In genomic region chr3:129404610-129405009, GRCh38 we compare ENCODE assay signal across 20 cellular contexts. TPM values are rescaled to one million over a fixed set of nuclear protein-coding genes. Genes with fewer than 3 reads are reported as not detected.
DNase-seq lines count a peak whose midpoint lies in the region; ATAC-seq, FAIRE-seq and TF ChIP-seq lines count a peak whose summit lies in the region.
"Had no signal": no experiment of that assay in that cellular context is flagged by ENCODE, and none has a peak within 500 bp of the region (broad histone marks: within the 10 kb centered on the region; RNA-seq: fewer than 3 reads in every experiment).

No MANE protein-coding gene starts in this region.

- DNase-seq in GM20000 (ENCODE audit: low spot score) (peak; percentile 26), GM12878 (ENCODE audit: low read depth, low spot score) (no peak), cardiac septum (ENCODE audit: low spot score) (no peak), spleen (no peak), AG08396 (ENCODE audit: low spot score) (no peak)
- DNase-seq: DMS79; H7; HFFc6; MV-4-11; NCI-H187 treated with DMSO at 0.1 percent for 48 hours; NCI-H226; NCI-H524; NK-92 treated with Interleukin-12 subunit alpha and Interleukin-12 subunit beta, amount 100 ng/mL, for 24 hours; SHP77 had no signal

- ATAC-seq in GM18498 (IDR thresholded peaks at IDR 0.05; ENCODE audit: unreplicated experiment): peak; percentile 47
- peak; percentile 42 for ATAC-seq in HG03045 (IDR thresholded peaks at IDR 0.05; ENCODE audit: unreplicated experiment)
- peak; percentile 70 for ATAC-seq in GM12878
- ATAC-seq: K562 had no signal

- no peaks in the 10 kb centered on the region for H3K79me2 ChIP-seq in GM12878 (ENCODE audit: control insufficient read depth, insufficient read depth, low read length)

- no peak overlapping the region for H3K27ac ChIP-seq in GM12878 (ENCODE audit: control insufficient read depth, insufficient read depth)
- H3K27ac ChIP-seq in spleen: no peak overlapping the region
- H3K27ac ChIP-seq: SK-N-MC had no signal

- no peak for TF ChIP-seq EP300 in GM12878 (IDR thresholded peaks at IDR 0.05; ENCODE audit: borderline replicate concordance in 1 of 2, control insufficient read depth in 1 of 2, low read depth in 2 of 2, low read length in 2 of 2)

- POLR2A ChIA-PET in GM12878 (lab: Charles Lee): interaction anchor here (0.9 to 1.0 kb wide), 2 partner anchors 10 to 30 kb away, joined by 3 to 4 read pairs; no protein-coding TSS in a partner anchor

- SMC1A ChIA-PET in GM12878 (lab: Charles Lee; ENCODE audit: uncharacterized antibody, unreplicated experiment): interaction anchor here (1.5 to 19.4 kb wide), 5 partner anchors 9 to 68 kb away, joined by 4 to 275 read pairs (median 5); partner anchors contain the start of genes IFT122 and MBD4

- H3K4me3 ChIP-seq in GM12878: no peak overlapping the region
- no peak overlapping the region for H3K4me3 ChIP-seq in spleen
- H3K4me3 ChIP-seq: K562, SK-N-MC had no signal

- TF ChIP-seq POLR2A in GM12878 (IDR thresholded peaks at IDR 0.05; ENCODE audit: low read depth, low read length) (no peak), spleen (IDR thresholded peaks at IDR 0.05) (no peak)

- CTCF ChIA-PET in GM12878 (lab: Yijun Ruan, JAX): interaction anchor here (1.4 to 4.1 kb wide), 6 partner anchors 9 to 35 kb away, joined by 3 to 16 read pairs (median 8); partner anchors contain the start of genes IFT122 and MBD4

- H3K4me1 ChIP-seq in GM12878 (ENCODE audit: control insufficient read depth, insufficient read depth, low read length) (peaks cover 2% of the 10 kb centered on the region; the same call in 1 of the 2 replicates), spleen (peaks cover 0 to 11% (median 7%) of the 10 kb centered on the region in 6 donors)

- H3K9me3 ChIP-seq in GM12878 (replicated peaks; ENCODE audit: control insufficient read depth, insufficient read depth, low read length): no peaks in the 10 kb centered on the region
- no peaks in the 10 kb centered on the region for H3K9me3 ChIP-seq in spleen

- peak overlapping the region; percentile 11; the same call in 1 of the 2 replicates for H2AFZ ChIP-seq in GM12878 (ENCODE audit: control insufficient read depth, low read depth, low read length)

- H3K36me3 ChIP-seq in GM12878 (ENCODE audit: control insufficient read depth in 2 of 2, insufficient read depth in 2 of 2, low read length in 1 of 2) (no peaks in the 10 kb centered on the region), spleen (no peaks in the 10 kb centered on the region)

- TF ChIP-seq CTCF in GM20000 (IDR thresholded peaks at IDR 0.05; ENCODE audit: extremely low read depth, missing control alignments): no peak
- TF ChIP-seq CTCF in GM12878 (IDR thresholded peaks at IDR 0.05 in 2 of 3, conservative IDR thresholded peaks at IDR 0.05 in 1 of 3; ENCODE audit: control insufficient read depth in 2 of 3, extremely low read depth in 1 of 3, insufficient read depth in 1 of 3, low read depth in 3 of 3, low read length in 3 of 3): no peak
- no peak for TF ChIP-seq CTCF in spleen (IDR thresholded peaks at IDR 0.05 in 8 of 11, conservative IDR thresholded peaks at IDR 0.05 in 3 of 11)

- H3K27me3 ChIP-seq in GM12878 (replicated peaks in 1 of 2; ENCODE audit: control insufficient read depth in 2 of 2, insufficient read depth in 2 of 2, low read length in 1 of 2): no peaks in the 10 kb centered on the region; a peak in 1 of 4 replicates
- H3K27me3 ChIP-seq in spleen (replicated peaks in 1 of 7): no peaks in the 10 kb centered on the region

- H3K9ac ChIP-seq in GM12878 (ENCODE audit: control insufficient read depth, insufficient read depth, low read length): no peak overlapping the region

- no peaks in the 10 kb centered on the region for H4K20me1 ChIP-seq in GM12878 (ENCODE audit: control insufficient read depth, insufficient read depth)

- no peak for FAIRE-seq in GM12878 (lab: Jason Lieb, UNC)
- FAIRE-seq: K562 had no signal

- RAD21 ChIA-PET in GM12878 (lab: Charles Lee; ENCODE audit: unreplicated experiment): interaction anchor here (0.9 to 4.4 kb wide), 8 partner anchors 9 to 85 kb away, joined by 3 to 19 read pairs (median 3); partner anchors contain the start of genes IFT122 and MBD4

- in situ Hi-C loops in GM12878 (cut with MboI): no loop called here

- WGBS in GM12878 (ENCODE audit: insufficient coverage, insufficient replicate concordance, low lambda C conversion rate, missing lambda C conversion rate): 3% methylated on average over 5 of the region's 5 CpGs
- WGBS in spleen, 5 donors: 66 to 86% (median 76%) methylated on average over 5 of the region's 5 CpGs

- intact Hi-C loops in GM12878 (cut with micrococcal nuclease; ENCODE audit: unreplicated experiment) (no loop called here), cardiac septum (cut with DNase I) (no loop called here), spleen (cut with DNase I; ENCODE audit: low total_unique reads) (no loop called here)

- H3K4me2 ChIP-seq in GM12878 (ENCODE audit: control insufficient read depth, insufficient read depth): no peak overlapping the region

- no TSS peak for BruUV-seq in GM12878 (replicated peaks; lab: Mats Ljungman, UMichigan)

- no peak for TF ChIP-seq RAD21 in GM12878 (IDR thresholded peaks at IDR 0.05; ENCODE audit: insufficient read depth, low read depth, low read length)

TF ChIP-seq in GM12878, 131 proteins besides CTCF, POLR2A, EP300 and RAD21 (continues in another document):
- no peak for TF ChIP-seq GATAD2B (conservative IDR thresholded peaks at IDR 0.05; ENCODE audit: low read depth)

RNA-seq across cellular contexts. Expression of gene EFCAB12, which starts 23.8 kb away (rescaled TPM):
- total RNA-seq in GM12878 (2013; cell fraction: nucleolus; rRNA removed): 4.6 and 4.8 TPM in 2 replicates
- total RNA-seq in GM12878 (2014; rRNA removed): 0.34 and 0.38 TPM in 2 replicates
- 0.27 and 0.37 TPM in 2 replicates for total RNA-seq in GM12878 (2014; rRNA removed; fragmentation: Illumina TruSeq; extraction: Trizol)
- total RNA-seq in GM12878 (2021): 0.61 and 0.67 TPM in 2 replicates
- 0.38 TPM for polyA plus RNA-seq in GM12878 (2011; ENCODE audit: low read depth)
- polyA plus RNA-seq in GM12878 (2011; rRNA removed): 0.36 and 0.38 TPM in 2 replicates
- 0.37 and 0.47 TPM in 2 replicates for polyA plus RNA-seq in GM12878 (2011; cell fraction: cytosol; rRNA removed)
- polyA plus RNA-seq in GM12878 (2011; cell fraction: nucleus; rRNA removed): 2.6 and 3.3 TPM in 2 replicates
- polyA plus RNA-seq in GM12878 (2012): 0.84 and 0.97 TPM in 2 replicates
- 0.30 and 0.66 TPM in 2 replicates for polyA plus RNA-seq in GM12878 (2014; fragmentation: Illumina TruSeq; extraction: Trizol)
- under 1 TPM; 0.02 to 0.03 TPM for polyA plus RNA-seq in GM12878 (2014; fragmentation: Nextera tagmentation; extraction: Ambion mirVana)
- 0.81 and 0.85 TPM in 2 replicates for polyA plus RNA-seq in GM12878 (2014; rRNA removed)
- polyA plus RNA-seq in GM12878 (2016; fragmentation: Nextera tagmentation; extraction: Ambion mirVana): under 1 TPM; 0.21 to 0.32 TPM
- polyA minus RNA-seq in GM12878 (2011; rRNA and poly(A)+ RNA removed): 0.95 and 1.2 TPM in 2 replicates
- not detected in 2 replicates for polyA minus RNA-seq in GM12878 (2011; cell fraction: cytosol; rRNA and poly(A)+ RNA removed)
- polyA minus RNA-seq in GM12878 (2011; cell fraction: nucleus; rRNA and poly(A)+ RNA removed): 1.1 and 1.4 TPM in 2 replicates
- 0.16 TPM for total RNA-seq in cardiac septum
- 1 to 10 TPM in 4 of 7 donors, under 1 TPM in 3; 0.52 to 2.1 (median 1.6) TPM for total RNA-seq in spleen
- polyA plus RNA-seq in spleen: 1 to 10 TPM in 1 of 3 donors, under 1 TPM in 2; 0.20 to 1.0 (median 0.99) TPM
- total RNA-seq: RPMI7951 had no signal
- polyA plus RNA-seq: CD14-positive monocyte had no signal

RNA-seq across cellular contexts. Expression of gene MBD4, which starts 35.1 kb away (rescaled TPM):
- 61.6 and 66.5 TPM in 2 replicates for total RNA-seq in GM12878 (2013; cell fraction: nucleolus; rRNA removed)
- total RNA-seq in GM12878 (2014; rRNA removed): 46.1 and 57.9 TPM in 2 replicates
- 56.6 and 57.2 TPM in 2 replicates for total RNA-seq in GM12878 (2014; rRNA removed; fragmentation: Illumina TruSeq; extraction: Trizol)
- total RNA-seq in GM12878 (2021): 42.2 and 44.1 TPM in 2 replicates
- 21.6 TPM for polyA plus RNA-seq in GM12878 (2011; ENCODE audit: low read depth)
- 43.9 and 65.4 TPM in 2 replicates for polyA plus RNA-seq in GM12878 (2011; rRNA removed)
- polyA plus RNA-seq in GM12878 (2011; cell fraction: cytosol; rRNA removed): 13.3 and 15.3 TPM in 2 replicates
- polyA plus RNA-seq in GM12878 (2011; cell fraction: nucleus; rRNA removed): 58.2 and 77.4 TPM in 2 replicates
- polyA plus RNA-seq in GM12878 (2012): 31.3 and 41.5 TPM in 2 replicates
- polyA plus RNA-seq in GM12878 (2014; fragmentation: Illumina TruSeq; extraction: Trizol): 59.0 and 71.3 TPM in 2 replicates
- 10 to 100 TPM; 17.7 to 23.6 TPM for polyA plus RNA-seq in GM12878 (2014; fragmentation: Nextera tagmentation; extraction: Ambion mirVana)
- 48.2 and 51.8 TPM in 2 replicates for polyA plus RNA-seq in GM12878 (2014; rRNA removed)
- polyA plus RNA-seq in GM12878 (2016; fragmentation: Nextera tagmentation; extraction: Ambion mirVana): 10 to 100 TPM; 52.8 to 54.7 TPM
- 19.3 and 21.9 TPM in 2 replicates for polyA minus RNA-seq in GM12878 (2011; rRNA and poly(A)+ RNA removed)
- 8.2 and 11.1 TPM in 2 replicates for polyA minus RNA-seq in GM12878 (2011; cell fraction: cytosol; rRNA and poly(A)+ RNA removed)
- polyA minus RNA-seq in GM12878 (2011; cell fraction: nucleus; rRNA and poly(A)+ RNA removed): 36.0 and 51.6 TPM in 2 replicates
- 18.2 TPM for total RNA-seq in cardiac septum
- total RNA-seq in spleen: 10 to 100 TPM; 47.7 to 72.6 (median 58.4) TPM
- polyA plus RNA-seq in spleen: 10 to 100 TPM; 40.0 to 52.2 (median 41.4) TPM

RNA-seq across cellular contexts. Expression of gene IFT122, which starts 35.4 kb away (rescaled TPM):
- 29.5 and 44.4 TPM in 2 replicates for total RNA-seq in GM12878 (2013; cell fraction: nucleolus; rRNA removed)
- total RNA-seq in GM12878 (2014; rRNA removed): 8.3 and 10.4 TPM in 2 replicates
- total RNA-seq in GM12878 (2014; rRNA removed; fragmentation: Illumina TruSeq; extraction: Trizol): 6.4 and 6.6 TPM in 2 replicates
- total RNA-seq in GM12878 (2021): 12.2 and 12.9 TPM in 2 replicates
- polyA plus RNA-seq in GM12878 (2011; ENCODE audit: low read depth): 13.7 TPM
- polyA plus RNA-seq in GM12878 (2011; rRNA removed): 6.4 and 8.6 TPM in 2 replicates
- 8.4 and 8.5 TPM in 2 replicates for polyA plus RNA-seq in GM12878 (2011; cell fraction: cytosol; rRNA removed)
- 39.3 and 42.4 TPM in 2 replicates for polyA plus RNA-seq in GM12878 (2011; cell fraction: nucleus; rRNA removed)
- 9.4 and 10.7 TPM in 2 replicates for polyA plus RNA-seq in GM12878 (2012)
- polyA plus RNA-seq in GM12878 (2014; fragmentation: Illumina TruSeq; extraction: Trizol): 6.7 and 12.1 TPM in 2 replicates
- 1 to 10 TPM; 1.8 to 2.0 TPM for polyA plus RNA-seq in GM12878 (2014; fragmentation: Nextera tagmentation; extraction: Ambion mirVana)
- polyA plus RNA-seq in GM12878 (2014; rRNA removed): 8.1 TPM in 2 replicates
- polyA plus RNA-seq in GM12878 (2016; fragmentation: Nextera tagmentation; extraction: Ambion mirVana): 10 to 100 TPM; 13.8 to 19.2 TPM
- 15.3 and 22.0 TPM in 2 replicates for polyA minus RNA-seq in GM12878 (2011; rRNA and poly(A)+ RNA removed)
- polyA minus RNA-seq in GM12878 (2011; cell fraction: cytosol; rRNA and poly(A)+ RNA removed): 4.8 and 5.1 TPM in 2 replicates
- 19.5 and 28.5 TPM in 2 replicates for polyA minus RNA-seq in GM12878 (2011; cell fraction: nucleus; rRNA and poly(A)+ RNA removed)
- 11.0 TPM for total RNA-seq in cardiac septum
- 10 to 100 TPM; 17.7 to 31.3 (median 25.2) TPM for total RNA-seq in spleen
- 1 to 10 TPM; 5.2 to 8.8 (median 8.5) TPM for polyA plus RNA-seq in spleen
